In the genomic region with DNA sequence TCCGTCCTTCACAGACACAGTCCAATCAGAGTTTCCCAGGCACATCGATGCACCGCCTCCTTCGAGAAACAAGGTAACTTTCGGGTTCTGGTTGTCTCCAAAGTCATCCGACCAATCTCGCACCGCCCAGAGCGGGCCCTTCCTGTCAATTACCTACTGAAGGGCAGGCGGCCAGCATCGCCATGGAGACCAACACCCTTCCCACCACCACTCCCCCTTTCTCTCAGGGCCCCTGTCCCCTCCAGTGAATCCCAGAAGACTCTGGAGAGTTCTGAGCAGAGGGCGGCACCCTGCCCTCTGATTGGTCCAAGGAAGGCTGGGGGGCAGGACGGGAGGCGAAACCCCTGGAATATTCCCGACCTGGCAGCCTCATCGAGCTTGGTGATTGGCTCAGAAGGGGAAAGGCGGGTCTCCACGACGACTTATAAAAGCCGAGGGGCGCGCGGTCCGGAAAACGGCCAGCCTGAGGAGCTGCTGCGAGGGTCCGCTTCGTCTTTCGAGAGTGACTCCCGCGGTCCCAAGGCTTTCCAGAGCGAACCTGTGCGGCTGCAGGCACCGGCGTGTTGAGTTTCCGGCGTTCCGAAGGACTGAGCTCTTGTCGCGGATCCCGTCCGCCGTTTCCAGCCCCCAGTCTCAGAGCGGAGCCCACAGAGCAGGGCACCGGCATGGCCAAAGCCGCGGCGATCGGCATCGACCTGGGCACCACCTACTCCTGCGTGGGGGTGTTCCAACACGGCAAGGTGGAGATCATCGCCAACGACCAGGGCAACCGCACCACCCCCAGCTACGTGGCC, we compare ENCODE assay signal across 8 cellular contexts. TPM values are rescaled to one million over a fixed set of nuclear protein-coding genes. Genes with fewer than 3 reads are reported as not detected.
DNase-seq lines count a peak whose midpoint lies in the region; ATAC-seq and TF ChIP-seq lines count a peak whose summit lies in the region.

A gene (plus strand): TSS at position 453 of the 794 bp plus-strand sequence. CDS start 213 bp downstream, at position 666.

- no peaks in the 10 kb centered on the region for H3K9me2 ChIP-seq in OCI-LY7 (ENCODE audit: insufficient read depth, low read length)

- H3K4me2 ChIP-seq in OCI-LY7 (ENCODE audit: low read length): peak within 1 kb of the TSS; percentile 91

- no peaks in the 10 kb centered on the region for H3K27me3 ChIP-seq in HUES64 (ENCODE audit: insufficient read depth, low read length)

- H3K36me3 ChIP-seq in HUES64 (ENCODE audit: insufficient read depth, low read length) (no peaks in the 10 kb centered on the region), OCI-LY7 (ENCODE audit: insufficient read depth, low read length) (no peaks in the 10 kb centered on the region)

- BruUV-seq in OCI-LY7 (replicated peaks; lab: Mats Ljungman, UMichigan): no TSS peak

- intact Hi-C loops in OCI-LY7 (cut with micrococcal nuclease; ENCODE audit: unreplicated experiment): loop anchor here (2.0 kb wide), 2 partner anchors 31 to 89 kb away; no protein-coding TSS in a partner anchor

- no peaks in the 10 kb centered on the region for H4K20me1 ChIP-seq in OCI-LY7 (ENCODE audit: insufficient read depth, low read length)

- TF ChIP-seq CTCF in OCI-LY7 (conservative IDR thresholded peaks at IDR 0.05; ENCODE audit: low read length): no peak

- ATAC-seq in GM21447 (IDR thresholded peaks at IDR 0.05; ENCODE audit: unreplicated experiment): peak; percentile 65

- H3K4me3 ChIP-seq in HUES64 (ENCODE audit: low read length) (peak within 1 kb of the TSS; percentile 79), OCI-LY7 (ENCODE audit: low read depth, low read length, poor library complexity, severe bottlenecking) (peak within 1 kb of the TSS; percentile 76)

- peak within 1 kb of the TSS; percentile 59; the same call in 1 of the 2 replicates for H2AFZ ChIP-seq in OCI-LY7 (ENCODE audit: low read length)

- peak within 1 kb of the TSS; percentile 80 for H3K9ac ChIP-seq in HUES64 (ENCODE audit: low read depth, low read length)

- POLR2A ChIA-PET in OCI-LY7 (lab: Charles Lee): interaction anchor here (0.6 to 2.2 kb wide), 12 partner anchors 11 to 240 kb away, joined by 3 to 14 read pairs (median 4); a partner anchor contains a TSS

- H3K9me3 ChIP-seq in HUES64 (ENCODE audit: insufficient read depth, low read depth, low read length) (no peaks in the 10 kb centered on the region), OCI-LY7 (ENCODE audit: low read length) (no peaks in the 10 kb centered on the region)

- CTCF ChIA-PET in OCI-LY7 (lab: Charles Lee; ENCODE audit: unreplicated experiment): interaction anchor here (0.9 to 1.1 kb wide), 3 partner anchors 20 to 58 kb away, joined by 3 to 4 read pairs (median 3); no protein-coding TSS in a partner anchor

- H3K4me1 ChIP-seq in HUES64 (ENCODE audit: insufficient read depth, low read length) (peaks cover 10% of the 10 kb centered on the region), OCI-LY7 (ENCODE audit: insufficient read depth, low read length, poor library complexity, severe bottlenecking) (peaks cover 49% of the 10 kb centered on the region)

- H3K27ac ChIP-seq in HUES64 (ENCODE audit: low read depth, low read length) (peak within 1 kb of the TSS; percentile 74), OCI-LY7 (ENCODE audit: low read depth, low read length, poor library complexity, severe bottlenecking) (peak within 1 kb of the TSS; percentile 67)

- under 1% methylated on average over 50 of the region's 56 CpGs for WGBS in HUES64

- DNase-seq in D341Med (ENCODE audit: low spot score): peak; percentile 92
- DNase-seq in OCI-LY7 (ENCODE audit: low spot score): peak; percentile 94
- peak; percentile 91 for DNase-seq in activated T-cell treated with anti-CD3 and anti-CD28 coated beads for 24 hours (ENCODE audit: low read depth)
- peak; percentile 95 for DNase-seq in epidermal melanocyte (ENCODE audit: insufficient read length, low spot score)
- DNase-seq in middle frontal gyrus (ENCODE audit: extremely low spot score, low spot score): peak; percentile 92
- DNase-seq in stimulated activated CD8-positive, alpha-beta memory T cell treated with anti-CD3 and anti-CD28 coated beads, Interleukin-2, amount 100 ng/mL, for 48 hours (ENCODE audit: low read depth in 2 of 2): peak; percentile 82 to 88

- peaks cover 28% of the 10 kb centered on the region for H3K79me2 ChIP-seq in OCI-LY7 (ENCODE audit: insufficient read depth, low read depth, low read length)

RNA-seq across cellular contexts. Expression of the gene that starts here (rescaled TPM):
- 31.2 TPM for polyA plus RNA-seq in HUES64 (2013, experiment 1 of 2)
- polyA plus RNA-seq in HUES64 (2013, experiment 2 of 2): 31.6 TPM
- 160 and 177 TPM in 2 replicates for total RNA-seq in OCI-LY7 (2014; rRNA removed; shearing (Covaris generic))
- total RNA-seq in OCI-LY7 (2022): 40.1 and 60.9 TPM in 2 replicates

Comparison
In these comparisons a context has a peak if more than half of its experiments do, and no peak if none do; other contexts are left out.
1. Peak in every context shown above with its lines: DNase-seq, ATAC-seq, H3K4me3 ChIP-seq and H3K27ac ChIP-seq.